ENCODE assay signal across 6 cellular contexts in genomic region chr19:41322451-41322850, GRCh38. TPM values are rescaled to one million over a fixed set of nuclear protein-coding genes. Genes with fewer than 3 reads are reported as not detected.
DNase-seq lines count a peak whose midpoint lies in the region; ATAC-seq and TF ChIP-seq lines count a peak whose summit lies in the region.

No MANE protein-coding gene starts in this region.

- no peak overlapping the region for H3K4me3 ChIP-seq in muscle layer of duodenum (ENCODE audit: low read depth in 1 of 2, low read length in 2 of 2)

- H3K9me3 ChIP-seq in CD4-positive, alpha-beta T cell (ENCODE audit: control insufficient read depth, low read length) = no peaks in the 10 kb centered on the region
- no peaks in the 10 kb centered on the region for H3K9me3 ChIP-seq in muscle layer of duodenum (ENCODE audit: control insufficient read depth in 1 of 2, low read length in 2 of 2)

- H3K9me3 Mint-ChIP-seq in CD4-positive, alpha-beta T cell = no peaks in the 10 kb centered on the region
- H3K9me3 Mint-ChIP-seq in activated T-helper 2 cell treated with anti-CD3 and anti-CD28 coated beads, Interferon-gamma antibody, Interleukin-2, Interleukin-4, amounts not matched to agents 10 μg/mL and 5 μg/mL and 100 μg/mL, durations not matched to agents 14 hours and 24 hours and 36 hours = no peaks in the 10 kb centered on the region

- peaks cover 79% of the 10 kb centered on the region for H3K36me3 Mint-ChIP-seq in CD4-positive, alpha-beta T cell (ENCODE audit: low read depth)
- peaks cover 73% of the 10 kb centered on the region for H3K36me3 Mint-ChIP-seq in activated T-helper 2 cell treated with anti-CD3 and anti-CD28 coated beads, Interferon-gamma antibody, Interleukin-2, Interleukin-4, amounts not matched to agents 10 μg/mL and 5 μg/mL and 100 μg/mL, durations not matched to agents 14 hours and 24 hours and 36 hours (ENCODE audit: low read depth)

- peak overlapping the region; percentile 14 for H3K4me3 Mint-ChIP-seq in CD4-positive, alpha-beta T cell
- no peak overlapping the region for H3K4me3 Mint-ChIP-seq in activated T-helper 2 cell treated with anti-CD3 and anti-CD28 coated beads, Interferon-gamma antibody, Interleukin-2, Interleukin-4, amounts not matched to agents 10 μg/mL and 5 μg/mL and 100 μg/mL, durations not matched to agents 14 hours and 24 hours and 36 hours (ENCODE audit: low read depth)

- POLR2A ChIA-PET in CD4-positive, alpha-beta T cell (lab: Charles Lee) = interaction anchor here (1.1 to 1.2 kb wide), 4 partner anchors 14 to 41 kb away, joined by 3 read pairs; partner anchors contain the start of gene B9D2

- H3K27me3 ChIP-seq in CD4-positive, alpha-beta T cell (ENCODE audit: control insufficient read depth, insufficient read depth, low read length) = no peaks in the 10 kb centered on the region
- no peaks in the 10 kb centered on the region for H3K27me3 ChIP-seq in muscle layer of duodenum (ENCODE audit: low read depth, low read length)

- H3K36me3 ChIP-seq in muscle layer of duodenum (ENCODE audit: control insufficient read depth in 1 of 2, insufficient read depth in 2 of 2, low read length in 2 of 2) = peaks cover 27 to 61% of the 10 kb centered on the region in 2 donors

- H3K27ac Mint-ChIP-seq in CD4-positive, alpha-beta T cell = peak overlapping the region; percentile 94
- H3K27ac Mint-ChIP-seq in activated T-helper 2 cell treated with anti-CD3 and anti-CD28 coated beads, Interferon-gamma antibody, Interleukin-2, Interleukin-4, amounts not matched to agents 10 μg/mL and 5 μg/mL and 100 μg/mL, durations not matched to agents 14 hours and 24 hours and 36 hours = peak overlapping the region; percentile 83

- ATAC-seq in CD4-positive, alpha-beta T cell (ENCODE audit: poor library complexity) = no peak
- ATAC-seq in GM21825 (IDR thresholded peaks at IDR 0.05; ENCODE audit: unreplicated experiment) = no peak

- CTCF ChIA-PET in CD4-positive, alpha-beta T cell (lab: Charles Lee) = no interaction called here

- DNase-seq in CD4-positive, alpha-beta T cell = no peak
- DNase-seq in activated T-helper 2 cell treated with anti-CD3 and anti-CD28 coated beads, Interferon-gamma antibody, Interleukin-2, Interleukin-4, amounts not matched to agents 10 μg/mL and 5 μg/mL and 100 μg/mL, durations not matched to agents 14 hours and 24 hours and 36 hours (ENCODE audit: low spot score) = no peak
- no peak for DNase-seq in stimulated activated CD4-positive, alpha-beta T cell treated with anti-CD3 and anti-CD28 coated beads, Interleukin-15, amount 100 ng/mL, for 24 hours
- DNase-seq in head of caudate nucleus = no peak

- H3K4me1 Mint-ChIP-seq in CD4-positive, alpha-beta T cell (ENCODE audit: low read depth) = peaks cover 48% of the 10 kb centered on the region
- peaks cover 27% of the 10 kb centered on the region for H3K4me1 Mint-ChIP-seq in activated T-helper 2 cell treated with anti-CD3 and anti-CD28 coated beads, Interferon-gamma antibody, Interleukin-2, Interleukin-4, amounts not matched to agents 10 μg/mL and 5 μg/mL and 100 μg/mL, durations not matched to agents 14 hours and 24 hours and 36 hours (ENCODE audit: low read depth)

- TF ChIP-seq CTCF in CD4-positive, alpha-beta T cell (IDR thresholded peaks at IDR 0.05) = no peak

- H3K27me3 Mint-ChIP-seq in CD4-positive, alpha-beta T cell = no peaks in the 10 kb centered on the region
- H3K27me3 Mint-ChIP-seq in activated T-helper 2 cell treated with anti-CD3 and anti-CD28 coated beads, Interferon-gamma antibody, Interleukin-2, Interleukin-4, amounts not matched to agents 10 μg/mL and 5 μg/mL and 100 μg/mL, durations not matched to agents 14 hours and 24 hours and 36 hours (ENCODE audit: low read depth) = no peaks in the 10 kb centered on the region

- peaks cover 25 to 53% of the 10 kb centered on the region in 2 donors for H3K4me1 ChIP-seq in muscle layer of duodenum (ENCODE audit: control insufficient read depth in 1 of 2, insufficient read depth in 2 of 2, low read length in 2 of 2)

- intact Hi-C loops in CD4-positive, alpha-beta T cell (cut with DNase I, micrococcal nuclease) = no loop called here
- intact Hi-C loops in activated T-helper 2 cell treated with anti-CD3 and anti-CD28 coated beads, Interferon-gamma antibody, Interleukin-2, Interleukin-4, amounts not matched to agents 10 μg/mL and 5 μg/mL and 100 μg/mL, durations not matched to agents 14 hours and 24 hours and 36 hours (cut with micrococcal nuclease) = no loop called here
- intact Hi-C loops in head of caudate nucleus (cut with DNase I) = no loop called here

- H3K27ac ChIP-seq in CD4-positive, alpha-beta T cell (ENCODE audit: low read depth, low read length) = peak overlapping the region; percentile 7
- H3K27ac ChIP-seq in muscle layer of duodenum (ENCODE audit: low read length) = peak overlapping the region; percentile 67

RNA-seq across cellular contexts. Expression of gene CCDC97, which starts 12.5 kb away (rescaled TPM):
- total RNA-seq in CD4-positive, alpha-beta T cell = 10 to 100 TPM; 27.3 to 29.7 TPM
- 33.5 and 34.4 TPM in 2 replicates for total RNA-seq in activated T-helper 2 cell treated with anti-CD3 and anti-CD28 coated beads, Interferon-gamma antibody, Interleukin-2, Interleukin-4, amounts not matched to agents 10 μg/mL and 5 μg/mL and 100 μg/mL, durations not matched to agents 14 hours and 24 hours and 36 hours

RNA-seq across cellular contexts. Expression of gene TGFB1, which starts 31.3 kb away (rescaled TPM):
- 100 to 1,000 TPM; 406 to 416 TPM for total RNA-seq in CD4-positive, alpha-beta T cell
- 125 and 126 TPM in 2 replicates for total RNA-seq in activated T-helper 2 cell treated with anti-CD3 and anti-CD28 coated beads, Interferon-gamma antibody, Interleukin-2, Interleukin-4, amounts not matched to agents 10 μg/mL and 5 μg/mL and 100 μg/mL, durations not matched to agents 14 hours and 24 hours and 36 hours

RNA-seq across cellular contexts. Expression of gene B9D2, which starts 41.5 kb away (rescaled TPM):
- total RNA-seq in CD4-positive, alpha-beta T cell = 10 to 100 TPM; 21.1 to 26.8 TPM
- total RNA-seq in activated T-helper 2 cell treated with anti-CD3 and anti-CD28 coated beads, Interferon-gamma antibody, Interleukin-2, Interleukin-4, amounts not matched to agents 10 μg/mL and 5 μg/mL and 100 μg/mL, durations not matched to agents 14 hours and 24 hours and 36 hours = 6.2 TPM in 2 replicates

RNA-seq across cellular contexts. Expression of gene TMEM91, which starts 53.9 kb away (rescaled TPM):
- 1 to 10 TPM; 6.8 to 7.7 TPM for total RNA-seq in CD4-positive, alpha-beta T cell
- total RNA-seq in activated T-helper 2 cell treated with anti-CD3 and anti-CD28 coated beads, Interferon-gamma antibody, Interleukin-2, Interleukin-4, amounts not matched to agents 10 μg/mL and 5 μg/mL and 100 μg/mL, durations not matched to agents 14 hours and 24 hours and 36 hours = 4.2 and 4.8 TPM in 2 replicates

RNA-seq across cellular contexts. Expression of gene HNRNPUL1, which starts 58.3 kb away (rescaled TPM):
- total RNA-seq in CD4-positive, alpha-beta T cell = 100 to 1,000 TPM; 367 to 388 TPM
- 283 and 294 TPM in 2 replicates for total RNA-seq in activated T-helper 2 cell treated with anti-CD3 and anti-CD28 coated beads, Interferon-gamma antibody, Interleukin-2, Interleukin-4, amounts not matched to agents 10 μg/mL and 5 μg/mL and 100 μg/mL, durations not matched to agents 14 hours and 24 hours and 36 hours
